19 cellular contexts compared by ENCODE assay signal in the genomic region with DNA sequence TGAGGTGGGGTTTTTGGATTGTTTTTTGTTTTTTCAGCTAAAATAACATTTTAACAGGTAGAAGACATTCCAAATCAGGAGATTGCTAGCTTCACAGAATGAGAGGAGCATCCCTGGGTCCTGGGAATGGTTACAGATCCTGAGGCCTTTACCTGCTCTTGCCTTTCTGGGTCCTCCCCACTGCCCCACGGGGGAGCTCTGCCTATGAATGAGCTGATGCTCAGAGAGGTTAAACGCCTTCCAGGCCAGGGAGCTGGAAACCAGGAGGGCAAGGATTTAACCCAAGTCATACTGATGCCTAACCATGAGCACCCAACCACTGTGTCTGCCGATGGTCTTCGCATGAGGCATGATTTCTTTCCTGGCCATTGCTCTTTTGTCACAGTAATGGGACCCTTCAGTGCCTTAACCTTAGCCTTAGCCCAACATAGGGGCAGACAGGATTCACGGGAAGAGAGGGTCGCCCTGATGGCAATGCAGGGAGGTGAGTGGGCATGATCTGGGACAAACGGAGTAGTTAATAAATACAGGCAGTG. TPM values are rescaled to one million over a fixed set of nuclear protein-coding genes. Genes with fewer than 3 reads are reported as not detected.
"Had no signal": no experiment of that assay in that cellular context is flagged by ENCODE, and none has a peak within 500 bp of the region (broad histone marks: within the 10 kb centered on the region; RNA-seq: fewer than 3 reads in every experiment).

No MANE protein-coding gene starts in this region.

- H3K27me3 ChIP-seq: foreskin keratinocyte, neutrophil, right atrium auricular region, sigmoid colon, stomach, transverse colon had no signal

- H3K4me3 Mint-ChIP-seq: dendritic cell treated with granulocyte-macrophage colony-stimulating factor and Interleukin-4, amounts not matched to agents 40 ng/mL and 50 ng/mL, for 4 days; effector memory CD8-positive, alpha-beta T cell; naive thymus-derived CD8-positive, alpha-beta T cell had no signal

- H3K36me3 Mint-ChIP-seq: naive thymus-derived CD8-positive, alpha-beta T cell had no signal

- H3K27ac Mint-ChIP-seq: dendritic cell treated with granulocyte-macrophage colony-stimulating factor and Interleukin-4, amounts not matched to agents 40 ng/mL and 50 ng/mL, for 4 days; effector memory CD8-positive, alpha-beta T cell; naive thymus-derived CD8-positive, alpha-beta T cell had no signal

- DNase-seq: effector memory CD8-positive, alpha-beta T cell; foreskin keratinocyte; kidney glomerular epithelial cell; mammary epithelial cell; mucosa of descending colon; naive thymus-derived CD8-positive, alpha-beta T cell; posterior cingulate gyrus; sigmoid colon; stimulated activated CD4-positive, alpha-beta T cell treated with anti-CD3 and anti-CD28 coated beads, Interleukin-12 subunit alpha, Interleukin-12 subunit beta, amount 100 ng/mL, for 4 hours; stimulated activated naive CD4-positive, alpha-beta T cell; stomach; substantia nigra; transverse colon had no signal

- H3K36me3 ChIP-seq: neutrophil, right atrium auricular region, sigmoid colon, stomach, thoracic aorta, transverse colon had no signal

- H3K9me3 ChIP-seq: mucosa of descending colon, neutrophil, sigmoid colon, stomach, thoracic aorta had no signal

- H3K27ac ChIP-seq: foreskin keratinocyte, neutrophil, right atrium auricular region, sigmoid colon, skin epidermis, stomach, thoracic aorta, transverse colon had no signal

- H3K4me3 ChIP-seq: mucosa of descending colon, right atrium auricular region, sigmoid colon, skin epidermis, stomach, thoracic aorta, transverse colon had no signal

- H3K9me3 Mint-ChIP-seq: effector memory CD8-positive, alpha-beta T cell had no signal

- H3K4me1 ChIP-seq: foreskin keratinocyte, right atrium auricular region, sigmoid colon, stomach, transverse colon had no signal

- H3K4me1 Mint-ChIP-seq: naive thymus-derived CD8-positive, alpha-beta T cell had no signal

RNA-seq across cellular contexts. Expression of a gene that starts 16.1 kb away (rescaled TPM):
- polyA plus RNA-seq: naive thymus-derived CD8-positive, alpha-beta T cell; neural cell had no signal
